Comparison of ENCODE assay signal across 1 cellular context in genomic region chr5:173191561-173191960, GRCh38.
TF ChIP-seq lines count a peak whose summit lies in the region.

No MANE protein-coding gene starts in this region.

TF ChIP-seq in IMR-90, 13 proteins besides CTCF, POLR2A, EP300 and RAD21 (continued from another document):
- TF ChIP-seq ELK1 (IDR thresholded peaks at IDR 0.05; ENCODE audit: borderline replicate concordance, low read depth, low read length) = no peak
- no peak for TF ChIP-seq MAZ (IDR thresholded peaks at IDR 0.05; ENCODE audit: borderline replicate concordance, low read depth, low read length)
- no peak for TF ChIP-seq CEBPB (IDR thresholded peaks at IDR 0.05; ENCODE audit: low read depth, low read length)
- no peak for TF ChIP-seq SMC3 (IDR thresholded peaks at IDR 0.05; ENCODE audit: low read depth, low read length)
